In genomic region chr11:134050541-134051383, GRCh38 we compare ENCODE assay signal across 1 cellular context.
TF ChIP-seq lines count a peak whose summit lies in the region.

No MANE protein-coding gene starts in this region.

TF ChIP-seq in GM12878, 131 proteins besides CTCF, POLR2A, EP300 and RAD21 (continued from another document):
- no peak for TF ChIP-seq ATF3 (IDR thresholded peaks at IDR 0.05; ENCODE audit: borderline replicate concordance, extremely low read depth, low read depth, low read length)
- TF ChIP-seq POLR2AphosphoS5 (IDR thresholded peaks at IDR 0.05; ENCODE audit: low read length) = no peak
- peak; percentile 29; the same call in 1 of the 3 replicates for TF ChIP-seq POU2F2 (IDR thresholded peaks at IDR 0.05; ENCODE audit: borderline replicate concordance, low read depth, low read length)
- TF ChIP-seq YY1 (IDR thresholded peaks at IDR 0.05; ENCODE audit: low read depth, low read length) = peak; percentile 58; the same call in 1 of the 2 replicates
- no peak for TF ChIP-seq SUPT20H (IDR thresholded peaks at IDR 0.05; ENCODE audit: borderline replicate concordance, control insufficient read depth, low read depth, low read length)
- no peak for TF ChIP-seq MYC (IDR thresholded peaks at IDR 0.05; ENCODE audit: insufficient read depth, insufficient read length, insufficient replicate concordance, low read length, severe bottlenecking)
- peak in 1 of 2 experiments; percentile 58; a peak in 1 of 3 replicates for TF ChIP-seq EGR1 (IDR thresholded peaks at IDR 0.05; ENCODE audit: borderline replicate concordance in 1 of 2, low read depth in 2 of 2, low read length in 2 of 2)
- no peak for TF ChIP-seq IKZF1 (conservative IDR thresholded peaks at IDR 0.05)
- no peak for TF ChIP-seq IRF4 (IDR thresholded peaks at IDR 0.05; ENCODE audit: low read depth, low read length)
- TF ChIP-seq RELB (IDR thresholded peaks at IDR 0.05; ENCODE audit: low read depth) = no peak
- TF ChIP-seq ZNF592 (IDR thresholded peaks at IDR 0.05) = no peak
- no peak for TF ChIP-seq SKIL (IDR thresholded peaks at IDR 0.05; ENCODE audit: low read depth, poor library complexity, severe bottlenecking)
- TF ChIP-seq HDGF (IDR thresholded peaks at IDR 0.05) = no peak
- no peak for TF ChIP-seq MAX (IDR thresholded peaks at IDR 0.05; ENCODE audit: low read depth, low read length)
- no peak for TF ChIP-seq SIX5 (IDR thresholded peaks at IDR 0.05; ENCODE audit: low read depth, low read length, severe bottlenecking)
- no peak for TF ChIP-seq ZNF24 (IDR thresholded peaks at IDR 0.05)
- TF ChIP-seq BACH1 (IDR thresholded peaks at IDR 0.05; ENCODE audit: borderline replicate concordance) = no peak
- no peak for TF ChIP-seq IKZF2 (IDR thresholded peaks at IDR 0.05)
- TF ChIP-seq CBX5 (IDR thresholded peaks at IDR 0.05; ENCODE audit: low read depth) = no peak
- no peak for TF ChIP-seq PML (IDR thresholded peaks at IDR 0.05; ENCODE audit: low read length)
- no peak for TF ChIP-seq MTA3 (IDR thresholded peaks at IDR 0.05; ENCODE audit: borderline replicate concordance, low read length)
- TF ChIP-seq SMC3 (IDR thresholded peaks at IDR 0.05; ENCODE audit: borderline replicate concordance, low read length) = peak; percentile 72
- no peak for TF ChIP-seq USF1 (IDR thresholded peaks at IDR 0.05; ENCODE audit: borderline replicate concordance, extremely low read length, insufficient read depth, low read depth, low read length)
